ENCODE assay signal across 25 cellular contexts in genomic region chrX:11420851-11421250, GRCh38.
A peak's percentile ranks its signal among the peaks of the same experiment; 100 is the strongest.
DNase-seq lines count a peak whose midpoint lies in the region; ATAC-seq, FAIRE-seq and TF ChIP-seq lines count a peak whose summit lies in the region.
"Had no signal": no experiment of that assay in that cellular context is flagged by ENCODE, and none has a peak within 500 bp of the region (broad histone marks: within the 10 kb centered on the region; RNA-seq: fewer than 3 reads in every experiment).

No MANE protein-coding gene starts in this region.

- no peak for TF ChIP-seq POLR2A in H1 (IDR thresholded peaks at IDR 0.05; ENCODE audit: control extremely low read depth in 1 of 2, low read depth in 2 of 2, low read length in 2 of 2)
- TF ChIP-seq POLR2A in sigmoid colon (IDR thresholded peaks at IDR 0.05) = no peak

- H2BK5ac ChIP-seq in H1 (ENCODE audit: low read depth, low read length) = no peak overlapping the region

- H3K79me1 ChIP-seq in H1 (ENCODE audit: low read depth, low read length) = no peaks in the 10 kb centered on the region

- H3K79me2 ChIP-seq in H1 (ENCODE audit: control insufficient read depth in 1 of 2, insufficient read depth in 2 of 2, low read length in 2 of 2) = no peaks in the 10 kb centered on the region

- no peak for ATAC-seq in GM18861 (IDR thresholded peaks at IDR 0.05; ENCODE audit: unreplicated experiment)
- ATAC-seq: Panc1, SK-N-SH treated with all-trans-retinoic acid at 6 μM for 48 hours had no signal

- DNase-seq in NOMO-1 treated with DMSO at 0.1 percent for 48 hours (lab: John Stamatoyannopoulos, UW; ENCODE audit: unreplicated experiment) (peak; percentile 26), NOMO-1 treated with dmso at 0.1 percent for 144 hours (lab: John Stamatoyannopoulos, UW; ENCODE audit: unreplicated experiment) (no peak), H1 (ENCODE audit: low read depth in 1 of 2, low spot score in 2 of 2) (no peak), sigmoid colon (no peak), ecto neural progenitor cell (ENCODE audit: low spot score) (no peak), head of caudate nucleus (no peak), H4 (ENCODE audit: low spot score) (no peak)
- DNase-seq: 8988T; Calu3; CD8-positive, alpha-beta memory T cell; DMS153; GOT3; MM.1S; NCI-H1092; NCI-H1436; NCI-H187 treated with DMSO at 0.1 percent for 48 hours; NCI-H2107; NCI-H446 treated with DMSO at 0.1 percent for 48 hours; NCI-H526 treated with DMSO at 0.1 percent for 48 hours; SIG-M5 had no signal

- no peak overlapping the region for H4K5ac ChIP-seq in H1 (ENCODE audit: insufficient read length, low read depth, low read length)

- intact Hi-C loops in sigmoid colon (cut with DNase I) = no loop called here
- intact Hi-C loops in head of caudate nucleus (cut with DNase I) = no loop called here

- H3K9ac ChIP-seq in H1 (replicated peaks in 1 of 4; ENCODE audit: extremely low read depth in 1 of 4, low read depth in 3 of 4, low read length in 3 of 4) = no peak overlapping the region
- H3K9ac ChIP-seq: BLaER1 treated with 17β-estradiol and CSF1 and Interleukin-3, amounts not matched to agents 10 nM and 100 nM had no signal

- TF ChIP-seq CTCF in H1 (IDR thresholded peaks at IDR 0.05; ENCODE audit: control extremely low read depth in 1 of 3, insufficient read depth in 1 of 3, low read depth in 1 of 3, low read length in 3 of 3) = no peak
- TF ChIP-seq CTCF in sigmoid colon (IDR thresholded peaks at IDR 0.05) = no peak

- H3K4me1 ChIP-seq in H1 (replicated peaks in 1 of 4; ENCODE audit: control insufficient read depth in 3 of 4, insufficient read depth in 4 of 4, low read length in 3 of 4) (no peaks in the 10 kb centered on the region), sigmoid colon (peaks cover 0 to 31% (median 2%) of the 10 kb centered on the region in 4 donors)

- no peak overlapping the region for H3K4me2 ChIP-seq in H1 (ENCODE audit: insufficient read depth in 1 of 2, low read depth in 2 of 2, low read length in 2 of 2)
- H3K4me2 ChIP-seq: BLaER1 treated with 17β-estradiol and CSF1 and Interleukin-3, amounts not matched to agents 10 nM and 100 nM had no signal

- H3K36me3 ChIP-seq in H1 (ENCODE audit: control insufficient read depth in 2 of 4, insufficient read depth in 4 of 4, low read length in 3 of 4) (no peaks in the 10 kb centered on the region), sigmoid colon (no peaks in the 10 kb centered on the region)
- H3K36me3 ChIP-seq: BLaER1 treated with 17β-estradiol and CSF1 and Interleukin-3, amounts not matched to agents 10 nM and 100 nM had no signal

- FAIRE-seq in H1 (lab: Jason Lieb, UNC) = peak; percentile 24
- FAIRE-seq: GM12891 had no signal

- no peak overlapping the region for H3K18ac ChIP-seq in H1 (ENCODE audit: extremely low read depth, low read length)

- no peak overlapping the region for H2BK12ac ChIP-seq in H1 (ENCODE audit: low read depth, low read length)

- H3K4ac ChIP-seq in H1 (replicated peaks; ENCODE audit: insufficient read length, low read depth, low read length) = no peak overlapping the region

- no peak overlapping the region for H3K14ac ChIP-seq in H1 (ENCODE audit: insufficient read length)

- 93% methylated on average over 4 of the region's 4 CpGs; no CpG with 5 or more reads in 1 of the 2 experiments for WGBS in H1 (ENCODE audit: extremely low coverage in 1 of 2, insufficient coverage in 1 of 2, insufficient read length in 1 of 2, insufficient replicate concordance in 2 of 2, low coverage in 1 of 2, low lambda C conversion rate in 2 of 2, missing lambda C conversion rate in 1 of 2), 2 experiments
- WGBS in sigmoid colon, 2 donors = 79 to 80% methylated on average over 4 of the region's 4 CpGs

- no peak overlapping the region for H2AK5ac ChIP-seq in H1 (ENCODE audit: low read depth, low read length)

- H2BK20ac ChIP-seq in H1 (ENCODE audit: low read length) = no peak overlapping the region

- TF ChIP-seq RAD21 in H1 (IDR thresholded peaks at IDR 0.05 in 1 of 2, conservative IDR thresholded peaks at IDR 0.05 in 1 of 2; ENCODE audit: low read depth in 2 of 2, low read length in 2 of 2) = no peak

- peaks cover 0 to 2% (median 0%) of the 10 kb centered on the region in 4 experiments; a peak in 2 of 7 replicates for H3K27me3 ChIP-seq in H1 (replicated peaks in 1 of 4; ENCODE audit: control insufficient read depth in 3 of 4, extremely low read depth in 1 of 4, insufficient read depth in 3 of 4, low read length in 3 of 4)
- no peaks in the 10 kb centered on the region for H3K27me3 ChIP-seq in sigmoid colon

- no peak overlapping the region for H4K8ac ChIP-seq in H1 (ENCODE audit: extremely low read depth, insufficient read depth, low read length)

- POLR2A ChIA-PET in H1 (lab: Charles Lee; ENCODE audit: partially characterized antibody) = no interaction called here

- H3K9me3 ChIP-seq in H1 (ENCODE audit: insufficient read depth in 2 of 2, low read depth in 1 of 2, low read length in 1 of 2) = no peaks in the 10 kb centered on the region
- H3K9me3 ChIP-seq in sigmoid colon = no peaks in the 10 kb centered on the region

- CTCF ChIA-PET in H1 (lab: Charles Lee; ENCODE audit: partially characterized antibody) = no interaction called here

- TF ChIP-seq EP300 in H1 (IDR thresholded peaks at IDR 0.05; ENCODE audit: borderline replicate concordance in 1 of 2, low read depth in 2 of 2, low read length in 2 of 2) = no peak
- no peak for TF ChIP-seq EP300 in sigmoid colon (IDR thresholded peaks at IDR 0.05)

- H2AFZ ChIP-seq in H1 (ENCODE audit: low read length) = no peak overlapping the region

- no peaks in the 10 kb centered on the region for H3K23me2 ChIP-seq in H1 (ENCODE audit: low read depth, low read length)

- no peak overlapping the region for H3K27ac ChIP-seq in H1 (ENCODE audit: low read depth, low read length)
- peak overlapping the region in 3 of 4 donors; percentile 62 to 86 (median 82) for H3K27ac ChIP-seq in sigmoid colon

- no peak overlapping the region for H2BK120ac ChIP-seq in H1 (replicated peaks; ENCODE audit: low read depth, low read length)

- no peak overlapping the region for H3K4me3 ChIP-seq in H1 (ENCODE audit: extremely low read depth in 1 of 4, insufficient read depth in 2 of 4, low read depth in 3 of 4, low read length in 4 of 4)
- H3K4me3 ChIP-seq in sigmoid colon = no peak overlapping the region
- H3K4me3 ChIP-seq: BLaER1 treated with 17β-estradiol and CSF1 and Interleukin-3, amounts not matched to agents 10 nM and 100 nM had no signal

- H4K20me1 ChIP-seq in H1 (replicated peaks in 1 of 2; ENCODE audit: control insufficient read depth in 1 of 2, insufficient read depth in 2 of 2, low read length in 2 of 2) = no peaks in the 10 kb centered on the region

- H4K91ac ChIP-seq in H1 (replicated peaks; ENCODE audit: insufficient read length, low read length) = no peak overlapping the region

- H3K56ac ChIP-seq in H1 (replicated peaks; ENCODE audit: insufficient read length, low read depth, low read length) = no peak overlapping the region

- no peak overlapping the region for H2BK15ac ChIP-seq in H1 (ENCODE audit: low read length)

- H3K23ac ChIP-seq in H1 (ENCODE audit: insufficient read length) = no peak overlapping the region

TF ChIP-seq in H1, 55 proteins besides CTCF, POLR2A, EP300 and RAD21 (continues in another document):
- no peak for TF ChIP-seq BACH1 (IDR thresholded peaks at IDR 0.05; ENCODE audit: low read length)
